13 cellular contexts compared by ENCODE assay signal in the genomic region with DNA sequence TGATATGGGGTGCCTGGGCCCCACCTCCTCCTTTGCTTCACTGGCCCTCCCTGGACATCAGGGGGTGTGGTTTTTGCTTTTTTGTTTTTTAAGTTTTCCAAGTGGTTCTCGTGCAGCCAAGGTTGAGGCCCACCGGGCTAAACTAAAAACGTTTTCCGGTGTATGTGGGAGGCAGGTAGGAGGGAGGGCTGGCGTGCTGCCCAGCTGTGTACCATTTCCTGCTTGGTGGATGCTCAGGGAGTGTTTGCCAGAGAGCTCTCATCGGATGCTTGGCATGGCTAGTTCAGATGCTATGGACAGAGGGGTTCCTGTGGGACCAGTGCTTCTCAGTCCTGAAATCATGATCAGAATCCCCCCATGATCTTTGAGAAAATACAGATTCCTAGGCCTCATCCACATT.
DNase-seq lines count a peak whose midpoint lies in the region; ATAC-seq and TF ChIP-seq lines count a peak whose summit lies in the region.
"Had no signal": no experiment of that assay in that cellular context is flagged by ENCODE, and none has a peak within 500 bp of the region (broad histone marks: within the 10 kb centered on the region; RNA-seq: fewer than 3 reads in every experiment).

No MANE protein-coding gene starts in this region.

- in situ Hi-C loops in GM23248 (cut with MboI) = no loop called here

- no peaks in the 10 kb centered on the region for H3K9me3 ChIP-seq in BLaER1
- H3K9me3 ChIP-seq in GM23248 (ENCODE audit: low read depth) = no peaks in the 10 kb centered on the region

- no peaks in the 10 kb centered on the region for H3K36me3 Mint-ChIP-seq in nephron progenitor cell (ENCODE audit: low read depth)
- H3K36me3 Mint-ChIP-seq: naive B cell had no signal

- no peak for ATAC-seq in GM21717 (IDR thresholded peaks at IDR 0.05; ENCODE audit: unreplicated experiment)

- no peaks in the 10 kb centered on the region for H3K9me3 Mint-ChIP-seq in nephron progenitor cell
- H3K9me3 Mint-ChIP-seq: activated T-cell treated with anti-CD3 and anti-CD28 coated beads, Interleukin-2, amount 50 U/mL, for 24 hours; central memory CD8-positive, alpha-beta T cell; naive B cell had no signal

- H3K9ac ChIP-seq in BLaER1 (peak overlapping the region; percentile 11; the same call in 1 of the 2 replicates), GM23248 (no peak overlapping the region)

- 85 to 87% methylated on average over 6 of the region's 6 CpGs for WGBS in GM23248 (ENCODE audit: low coverage in 1 of 2, low lambda C conversion rate in 2 of 2, missing lambda C conversion rate in 2 of 2), 2 experiments

- no peak overlapping the region for H3K4me3 ChIP-seq in BLaER1
- no peak overlapping the region for H3K4me3 ChIP-seq in GM23248

- H3K27ac ChIP-seq in BLaER1 (peak overlapping the region; percentile 79), GM23248 (no peak overlapping the region)

- peaks cover 37% of the 10 kb centered on the region for H3K79me2 ChIP-seq in GM23248 (ENCODE audit: insufficient read depth)

- H3K4me2 ChIP-seq in BLaER1 (peak overlapping the region; percentile 89), GM23248 (ENCODE audit: unreplicated experiment) (no peak overlapping the region)

- H3K4me3 Mint-ChIP-seq in nephron progenitor cell = no peak overlapping the region
- H3K4me3 Mint-ChIP-seq: activated T-cell treated with anti-CD3 and anti-CD28 coated beads, Interleukin-2, amount 50 U/mL, for 24 hours; central memory CD8-positive, alpha-beta T cell; naive B cell had no signal

- peaks cover 21% of the 10 kb centered on the region for H3K27me3 Mint-ChIP-seq in nephron progenitor cell (ENCODE audit: low read depth, poor library complexity)
- H3K27me3 Mint-ChIP-seq: activated T-cell treated with anti-CD3 and anti-CD28 coated beads, Interleukin-2, amount 50 U/mL, for 24 hours; naive B cell had no signal

- no peaks in the 10 kb centered on the region for H3K36me3 ChIP-seq in BLaER1
- H3K36me3 ChIP-seq in GM23248 (ENCODE audit: low read depth) = no peaks in the 10 kb centered on the region

- peaks cover 35% of the 10 kb centered on the region for H3F3A ChIP-seq in GM23248 (ENCODE audit: insufficient read depth)

- no peak overlapping the region for H2AFZ ChIP-seq in GM23248

- H3K9me2 ChIP-seq in GM23248 (ENCODE audit: insufficient read depth) = no peaks in the 10 kb centered on the region

- no peak for TF ChIP-seq CTCF in nephron progenitor cell (IDR thresholded peaks at IDR 0.05)

- H3K4me1 ChIP-seq in BLaER1 (peaks cover 98% of the 10 kb centered on the region), GM23248 (ENCODE audit: insufficient read depth) (peaks cover 52% of the 10 kb centered on the region)

- H3K4me1 Mint-ChIP-seq in nephron progenitor cell = peaks cover 73% of the 10 kb centered on the region
- H3K4me1 Mint-ChIP-seq: central memory CD8-positive, alpha-beta T cell had no signal

- no peaks in the 10 kb centered on the region for H3K27me3 ChIP-seq in BLaER1
- no peaks in the 10 kb centered on the region for H3K27me3 ChIP-seq in GM23248 (replicated peaks; ENCODE audit: insufficient read depth)

- DNase-seq in DMS153 treated with DMSO at 0.1 percent for 48 hours (lab: John Stamatoyannopoulos, UW; ENCODE audit: unreplicated experiment) = peak; percentile 58
- DNase-seq in NCI-H2029 treated with DMSO at 0.1 percent for 48 hours (lab: John Stamatoyannopoulos, UW) = peak; percentile 42
- peak; percentile 3 for DNase-seq in glomerular visceral epithelial cell (ENCODE audit: extremely low spot score)
- DNase-seq in nephron progenitor cell = no peak
- DNase-seq in mucosa of gallbladder (ENCODE audit: low spot score) = no peak
- no peak for DNase-seq in GM23248
- DNase-seq: activated CD4-positive, alpha-beta T cell treated with anti-CD3 and anti-CD28 coated beads for 48 hours; activated T-cell treated with anti-CD3 and anti-CD28 coated beads, Interleukin-2, amount 50 U/mL, for 24 hours; naive B cell; OCI-M1 had no signal

- H4K20me1 ChIP-seq in BLaER1 (no peaks in the 10 kb centered on the region), GM23248 (ENCODE audit: insufficient read depth) (no peaks in the 10 kb centered on the region)

- H3K27ac Mint-ChIP-seq in nephron progenitor cell = no peak overlapping the region
- H3K27ac Mint-ChIP-seq: activated T-cell treated with anti-CD3 and anti-CD28 coated beads, Interleukin-2, amount 50 U/mL, for 24 hours; naive B cell had no signal

Comparison
In these comparisons a context has a peak if more than half of its experiments do, and no peak if none do; other contexts are left out.
1. DNase-seq: peak in DMS153 treated with DMSO at 0.1 percent for 48 hours (single experiment), NCI-H2029 treated with DMSO at 0.1 percent for 48 hours (single experiment) and glomerular visceral epithelial cell (single experiment); none in nephron progenitor cell (single experiment), mucosa of gallbladder (single experiment) and GM23248 (single experiment).